In genomic region chr14:24366664-24367505, GRCh38 we compare ENCODE assay signal across 8 cellular contexts. TPM values are rescaled to one million over a fixed set of nuclear protein-coding genes. Genes with fewer than 3 reads are reported as not detected.
DNase-seq lines count a peak whose midpoint lies in the region; ATAC-seq and TF ChIP-seq lines count a peak whose summit lies in the region.

No MANE protein-coding gene starts in this region.

- peak; percentile 7 for DNase-seq in DND-41
- DNase-seq in NCI-H82 (lab: John Stamatoyannopoulos, UW), result peak; percentile 96
- DNase-seq in astrocyte of the spinal cord (ENCODE audit: low read depth, low spot score), result peak; percentile 97
- peak; percentile 93 to 97 (median 96) for DNase-seq in right cardiac atrium
- DNase-seq in posterior cingulate gyrus, result peak in 7 of 10 donors; percentile 8 to 89 (median 40)
- DNase-seq in middle frontal gyrus (ENCODE audit: extremely low spot score, low spot score), result no peak

- TF ChIP-seq CTCF in DND-41 (IDR thresholded peaks at IDR 0.05; ENCODE audit: borderline replicate concordance, extremely low read depth, low read length, poor library complexity, severe bottlenecking) (no peak), astrocyte of the spinal cord (IDR thresholded peaks at IDR 0.05; ENCODE audit: low read depth, low read length) (no peak)

- H3K4me2 ChIP-seq in DND-41 (ENCODE audit: insufficient read depth, low read length), result no peak overlapping the region

- H3K9me3 ChIP-seq in DND-41 (ENCODE audit: insufficient read depth, low read length, severe bottlenecking) (no peaks in the 10 kb centered on the region), right cardiac atrium (ENCODE audit: control insufficient read depth, low read length) (no peaks in the 10 kb centered on the region)

- H3K27me3 ChIP-seq in DND-41 (ENCODE audit: insufficient read depth, low read length, poor library complexity), result peaks cover 63% of the 10 kb centered on the region
- H3K27me3 ChIP-seq in right cardiac atrium (ENCODE audit: control insufficient read depth, insufficient read depth), result no peaks in the 10 kb centered on the region

- in situ Hi-C loops in astrocyte of the spinal cord (cut with HindIII; ENCODE audit: low sequenced_read_pairs), result no loop called here

- no peak overlapping the region for H2AFZ ChIP-seq in DND-41 (ENCODE audit: low read depth, low read length)

- WGBS in right cardiac atrium, result 2% methylated on average over 46 of the region's 46 CpGs

- H4K20me1 ChIP-seq in DND-41 (ENCODE audit: insufficient read depth, low read length), result no peaks in the 10 kb centered on the region

- H3K79me2 ChIP-seq in DND-41 (ENCODE audit: insufficient read depth, low read length), result no peaks in the 10 kb centered on the region

- intact Hi-C loops in right cardiac atrium (cut with DNase I) (loop anchor here (2.0 to 10.0 kb wide), 4 partner anchors 45 to 68 kb away; no protein-coding TSS in a partner anchor), posterior cingulate gyrus (cut with DNase I) (loop anchor here (5.0 kb wide), 1 partner anchor 60 kb away; the partner anchor contains the start of genes CBLN3 and KHNYN)

- H3K27ac ChIP-seq in DND-41 (ENCODE audit: low read length), result no peak overlapping the region
- peak overlapping the region; percentile 95 for H3K27ac ChIP-seq in right cardiac atrium (ENCODE audit: low read length)

- ATAC-seq in DND-41 (ENCODE audit: insufficient read depth, low read depth), result no peak
- peak; percentile 63 for ATAC-seq in GM19463 (IDR thresholded peaks at IDR 0.05; ENCODE audit: unreplicated experiment)
- peak; percentile 34 for ATAC-seq in HG03469 (IDR thresholded peaks at IDR 0.05; ENCODE audit: unreplicated experiment)
- ATAC-seq in right cardiac atrium, result peak; percentile 87 to 88

- H3K36me3 ChIP-seq in DND-41 (ENCODE audit: insufficient read depth, low read length), result no peaks in the 10 kb centered on the region

- no peak overlapping the region for H3K9ac ChIP-seq in DND-41 (ENCODE audit: low read depth, low read length)

- H3K4me3 ChIP-seq in DND-41 (ENCODE audit: low read depth in 1 of 2, low read length in 2 of 2) (no peak overlapping the region), astrocyte of the spinal cord (ENCODE audit: low read depth, low read length) (peak overlapping the region; percentile 94), right cardiac atrium (ENCODE audit: low read length) (peak overlapping the region; percentile 83)

- no peaks in the 10 kb centered on the region for H3K4me1 ChIP-seq in DND-41 (ENCODE audit: insufficient read depth, low read length)
- no peaks in the 10 kb centered on the region for H3K4me1 ChIP-seq in right cardiac atrium (ENCODE audit: control insufficient read depth, insufficient read depth, low read length)

RNA-seq across cellular contexts. Expression of gene NFATC4, which starts 1.1 kb away (rescaled TPM):
- total RNA-seq in right cardiac atrium, result 10 to 100 TPM; 15.7 to 40.0 (median 31.0) TPM
- 25.8 TPM for polyA plus RNA-seq in right cardiac atrium

RNA-seq across cellular contexts. Expression of gene RIPK3, which starts 27.1 kb away (rescaled TPM):
- 1 to 10 TPM; 2.9 to 7.0 (median 6.4) TPM for total RNA-seq in right cardiac atrium
- 3.8 TPM for polyA plus RNA-seq in right cardiac atrium

RNA-seq across cellular contexts. Expression of gene NYNRIN, which starts 31.9 kb away (rescaled TPM):
- total RNA-seq in right cardiac atrium, result 10 to 100 TPM in 2 of 4 donors, 1 to 10 TPM in 2; 9.3 to 12.0 (median 10.5) TPM
- 5.1 TPM for polyA plus RNA-seq in right cardiac atrium

RNA-seq across cellular contexts. Expression of gene ADCY4, which starts 32.0 kb away (rescaled TPM):
- 10 to 100 TPM; 24.1 to 45.3 (median 32.8) TPM for total RNA-seq in right cardiac atrium
- polyA plus RNA-seq in right cardiac atrium, result 33.4 TPM

RNA-seq across cellular contexts. Expression of gene LTB4R, which starts 55.6 kb away (rescaled TPM):
- 1 to 10 TPM; 2.2 to 3.1 (median 2.4) TPM for total RNA-seq in right cardiac atrium
- polyA plus RNA-seq in right cardiac atrium, result 1.6 TPM

Comparison
In these comparisons a context has a peak if more than half of its experiments do, and no peak if none do; other contexts are left out.
1. H3K4me3 ChIP-seq: peak in astrocyte of the spinal cord (single experiment) and right cardiac atrium (single experiment); none in DND-41 (0 of 2).